Comparison of ENCODE assay signal across 10 cellular contexts in the genomic region with DNA sequence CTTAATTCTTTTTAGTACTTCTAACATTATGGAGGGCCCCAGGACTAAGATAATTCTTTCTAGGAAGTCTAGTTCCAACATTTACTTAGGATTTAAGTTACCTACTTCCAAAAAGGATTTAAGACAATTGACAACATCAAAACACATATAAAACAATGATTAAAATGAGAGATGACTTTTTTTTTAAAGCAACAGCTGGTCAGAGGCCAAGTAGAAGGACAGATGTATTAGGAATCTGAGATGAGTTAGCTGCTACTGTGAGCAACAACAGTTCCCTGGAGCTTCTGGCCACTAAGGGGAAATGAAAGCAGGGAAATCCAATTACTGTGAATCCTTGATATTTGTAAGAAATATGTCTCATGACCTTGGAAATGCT.
A peak's percentile ranks its signal among the peaks of the same experiment; 100 is the strongest.
DNase-seq lines count a peak whose midpoint lies in the region; ATAC-seq, FAIRE-seq and TF ChIP-seq lines count a peak whose summit lies in the region.
"Had no signal": no experiment of that assay in that cellular context is flagged by ENCODE, and none has a peak within 500 bp of the region (broad histone marks: within the 10 kb centered on the region; RNA-seq: fewer than 3 reads in every experiment).

No MANE protein-coding gene starts in this region.

- no peaks in the 10 kb centered on the region for H3K9me2 ChIP-seq in hepatocyte (replicated peaks; ENCODE audit: insufficient read depth)

- H3K4me1 ChIP-seq in CD8-positive, alpha-beta T cell (ENCODE audit: insufficient read depth, low read length): peaks cover 5% of the 10 kb centered on the region
- peaks cover 5% of the 10 kb centered on the region for H3K4me1 ChIP-seq in parathyroid adenoma
- H3K4me1 ChIP-seq in neural progenitor cell: peaks cover 19% of the 10 kb centered on the region
- peaks cover 17% of the 10 kb centered on the region for H3K4me1 ChIP-seq in hepatocyte (ENCODE audit: insufficient read depth)
- H3K4me1 ChIP-seq: colonic mucosa had no signal

- no peak for FAIRE-seq in urothelium cell line (lab: Jason Lieb, UNC)

- peaks cover 26% of the 10 kb centered on the region for H3K27me3 Mint-ChIP-seq in CD8-positive, alpha-beta T cell (ENCODE audit: low read depth)
- H3K27me3 Mint-ChIP-seq in neural progenitor cell (ENCODE audit: insufficient read depth, low read depth): peaks cover 5% of the 10 kb centered on the region

- H3K79me2 ChIP-seq in parathyroid adenoma (no peaks in the 10 kb centered on the region), neural progenitor cell (ENCODE audit: low read depth) (no peaks in the 10 kb centered on the region), hepatocyte (peaks cover 7% of the 10 kb centered on the region)

- H3K36me3 ChIP-seq in CD8-positive, alpha-beta T cell (ENCODE audit: insufficient read depth, low read length): no peaks in the 10 kb centered on the region
- H3K36me3 ChIP-seq in parathyroid adenoma (ENCODE audit: control insufficient read depth, insufficient read depth, low read length): no peaks in the 10 kb centered on the region
- no peaks in the 10 kb centered on the region for H3K36me3 ChIP-seq in neural progenitor cell
- H3K36me3 ChIP-seq in hepatocyte (replicated peaks; ENCODE audit: insufficient read depth, low read depth): no peaks in the 10 kb centered on the region
- H3K36me3 ChIP-seq: colonic mucosa had no signal

- H3F3A ChIP-seq in neural progenitor cell (ENCODE audit: low read depth): peaks cover 20% of the 10 kb centered on the region

- no peak for DNase-seq in CD8-positive, alpha-beta T cell
- DNase-seq in NCI-H2171 (lab: John Stamatoyannopoulos, UW): peak; percentile 54
- peak; percentile 6 for DNase-seq in choroid plexus epithelial cell (ENCODE audit: low read depth)
- no peak for DNase-seq in neural progenitor cell (ENCODE audit: low spot score)
- DNase-seq in hepatocyte (ENCODE audit: low spot score): no peak
- no peak for DNase-seq in urothelium cell line (ENCODE audit: low spot score)

- no peak for TF ChIP-seq CTCF in CD8-positive, alpha-beta T cell (IDR thresholded peaks at IDR 0.05)
- TF ChIP-seq CTCF in choroid plexus epithelial cell (conservative IDR thresholded peaks at IDR 0.05; ENCODE audit: low read depth, low read length) (no peak), parathyroid adenoma (IDR thresholded peaks at IDR 0.05) (no peak), neural progenitor cell (IDR thresholded peaks at IDR 0.05) (no peak), hepatocyte (IDR thresholded peaks at IDR 0.05; ENCODE audit: poor library complexity) (no peak)

- H3K4me3 ChIP-seq in CD8-positive, alpha-beta T cell (ENCODE audit: low read depth, low read length): no peak overlapping the region
- H3K4me3 ChIP-seq in choroid plexus epithelial cell (ENCODE audit: low read depth, low read length): no peak overlapping the region
- H3K4me3 ChIP-seq in parathyroid adenoma (ENCODE audit: low read depth, low read length): no peak overlapping the region
- no peak overlapping the region for H3K4me3 ChIP-seq in neural progenitor cell
- H3K4me3 ChIP-seq in hepatocyte: no peak overlapping the region

- H3K27me3 ChIP-seq in CD8-positive, alpha-beta T cell (ENCODE audit: insufficient read depth, low read length): no peaks in the 10 kb centered on the region
- H3K27me3 ChIP-seq in parathyroid adenoma (ENCODE audit: control insufficient read depth, insufficient read depth, low read length): no peaks in the 10 kb centered on the region
- H3K27me3 ChIP-seq in neural progenitor cell: peaks cover 12% of the 10 kb centered on the region
- H3K27me3 ChIP-seq in hepatocyte: no peaks in the 10 kb centered on the region
- H3K27me3 ChIP-seq: colonic mucosa had no signal

- H2AFZ ChIP-seq in parathyroid adenoma (peak overlapping the region; percentile 6), neural progenitor cell (replicated peaks) (no peak overlapping the region), hepatocyte (no peak overlapping the region)

- intact Hi-C loops in CD8-positive, alpha-beta T cell (cut with DNase I, micrococcal nuclease): loop anchor here in 1 of 2 experiments (1.0 kb wide), 1 partner anchor 19 kb away; no protein-coding TSS in a partner anchor

- H3K36me3 Mint-ChIP-seq in CD8-positive, alpha-beta T cell: peaks cover 1% of the 10 kb centered on the region
- H3K36me3 Mint-ChIP-seq in neural progenitor cell: no peaks in the 10 kb centered on the region

- H3K9ac ChIP-seq in parathyroid adenoma: no peak overlapping the region
- H3K9ac ChIP-seq in neural progenitor cell: no peak overlapping the region

- no peaks in the 10 kb centered on the region for H3K9me3 ChIP-seq in CD8-positive, alpha-beta T cell (ENCODE audit: low read length)
- H3K9me3 ChIP-seq in parathyroid adenoma (ENCODE audit: control insufficient read depth, low read length) (no peaks in the 10 kb centered on the region), neural progenitor cell (ENCODE audit: low read depth) (no peaks in the 10 kb centered on the region), hepatocyte (ENCODE audit: low read depth) (no peaks in the 10 kb centered on the region)
- H3K9me3 ChIP-seq: colonic mucosa had no signal

- H4K20me1 ChIP-seq in neural progenitor cell (ENCODE audit: low read depth): no peaks in the 10 kb centered on the region
- no peaks in the 10 kb centered on the region for H4K20me1 ChIP-seq in hepatocyte (ENCODE audit: insufficient read depth, poor library complexity, severe bottlenecking)

- H3K4me3 Mint-ChIP-seq in CD8-positive, alpha-beta T cell: peak overlapping the region; percentile 80
- H3K4me3 Mint-ChIP-seq in neural progenitor cell: no peak overlapping the region

- H3K4me2 ChIP-seq in parathyroid adenoma (ENCODE audit: low read length) (no peak overlapping the region), neural progenitor cell (no peak overlapping the region), hepatocyte (no peak overlapping the region)

- no peak for ATAC-seq in CD8-positive, alpha-beta T cell
- ATAC-seq in GM21526 (IDR thresholded peaks at IDR 0.05; ENCODE audit: low FRiP score, unreplicated experiment): no peak

- CTCF ChIA-PET in CD8-positive, alpha-beta T cell (lab: Charles Lee): interaction anchor here (1.0 to 6.1 kb wide), 8 partner anchors 9 to 33 kb away, joined by 3 to 77 read pairs (median 5); no protein-coding TSS in a partner anchor

- no peaks in the 10 kb centered on the region for H3K9me3 Mint-ChIP-seq in CD8-positive, alpha-beta T cell
- no peaks in the 10 kb centered on the region for H3K9me3 Mint-ChIP-seq in neural progenitor cell
- H3K9me3 Mint-ChIP-seq: T-helper 1 cell treated with Interleukin-12 subunit alpha and Interleukin-12 subunit beta and Interleukin-4 antibody, amounts not matched to agents 30 μg/mL and 1 μg/mL, for 36 hours had no signal

- peaks cover 8% of the 10 kb centered on the region for H3K4me1 Mint-ChIP-seq in CD8-positive, alpha-beta T cell (ENCODE audit: low read depth)
- H3K4me1 Mint-ChIP-seq in neural progenitor cell: peaks cover 40% of the 10 kb centered on the region

- no peak overlapping the region for H3K27ac Mint-ChIP-seq in CD8-positive, alpha-beta T cell
- no peak overlapping the region for H3K27ac Mint-ChIP-seq in neural progenitor cell

- POLR2A ChIA-PET in CD8-positive, alpha-beta T cell (lab: Charles Lee): no interaction called here

- H3K27ac ChIP-seq in CD8-positive, alpha-beta T cell (ENCODE audit: low read depth, low read length): no peak overlapping the region
- H3K27ac ChIP-seq in parathyroid adenoma (peak overlapping the region; percentile 93), neural progenitor cell (no peak overlapping the region), hepatocyte (no peak overlapping the region)

Comparison
In these comparisons a context has a peak if more than half of its experiments do, and no peak if none do; other contexts are left out.
1. DNase-seq: peak in NCI-H2171 (single experiment) and choroid plexus epithelial cell (single experiment); none in CD8-positive, alpha-beta T cell (0 of 7), neural progenitor cell (single experiment), hepatocyte (single experiment) and urothelium cell line (single experiment).